Comparison of ENCODE assay signal across 1 cellular context in the genomic region with DNA sequence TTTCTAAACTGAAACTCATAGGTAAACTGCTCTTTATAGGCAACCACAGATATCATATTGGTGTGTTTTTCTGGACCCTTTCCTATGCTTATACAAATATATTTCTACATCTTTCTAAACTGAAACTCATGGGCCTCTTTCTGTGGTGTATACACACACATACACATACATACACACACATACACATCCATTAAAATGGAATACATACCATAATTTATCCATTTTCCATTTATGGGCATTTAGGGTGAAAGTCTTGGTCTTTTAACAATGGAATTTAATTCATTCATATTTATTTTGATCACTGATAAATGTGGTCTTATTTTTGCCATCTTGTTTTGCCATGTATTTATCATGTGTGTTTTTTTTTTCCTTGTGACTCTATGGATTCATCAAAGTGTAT.
TF ChIP-seq lines count a peak whose summit lies in the region.

No MANE protein-coding gene starts in this region.

TF ChIP-seq in liver, 16 proteins besides CTCF, POLR2A, EP300 and RAD21 (continued from another document):
- TF ChIP-seq TAF1 (conservative IDR thresholded peaks at IDR 0.05) (no peak), NR2F2 (IDR thresholded peaks at IDR 0.05) (no peak), SP1 (IDR thresholded peaks at IDR 0.05) (no peak)
TF ChIP-seq in liver: peak in this region for 0.
